ENCODE assay signal across 7 cellular contexts in genomic region chr6:42075159-42075838, GRCh38. TPM values are rescaled to one million over a fixed set of nuclear protein-coding genes. Genes with fewer than 3 reads are reported as not detected.
A peak's percentile ranks its signal among the peaks of the same experiment; 100 is the strongest.
DNase-seq lines count a peak whose midpoint lies in the region; ATAC-seq, FAIRE-seq and TF ChIP-seq lines count a peak whose summit lies in the region.

No MANE protein-coding gene starts in this region.

- CTCF ChIA-PET in K562 (lab: Yijun Ruan, JAX; ENCODE audit: low intra/inter-chr PET ratio) = interaction anchor here (0.7 to 5.3 kb wide), 11 partner anchors 10 to 824 kb away, joined by 3 to 77 read pairs (median 6); partner anchors contain the start of gene MRPS10

- DNase-seq in NCI-H2029 (lab: John Stamatoyannopoulos, UW) (peak; percentile 82), K562 (ENCODE audit: extremely low read depth in 1 of 4, low spot score in 3 of 4) (peak; percentile 70 to 86 (median 77)), immature natural killer cell (peak; percentile 16 to 27 (median 23))
- peak; percentile 38 to 58 (median 44) for DNase-seq in stimulated activated CD4-positive, alpha-beta T cell treated with anti-CD3 and anti-CD28 coated beads, Interleukin-1b, Interleukin-23, amount 100 ng/mL, for 24 hours (ENCODE audit: low read depth in 4 of 4, low spot score in 1 of 4)

- H3K4me3 Mint-ChIP-seq in immature natural killer cell = no peak overlapping the region

- no peak overlapping the region for H3K27ac ChIP-seq in K562 (ENCODE audit: extremely low read depth, low read depth, low read length)

- no peak overlapping the region for H3K4me3 ChIP-seq in K562

- H2AFZ ChIP-seq in K562 (ENCODE audit: low read depth, low read length) = no peak overlapping the region

- no TSS peak for BruUV-seq in K562 (replicated peaks; lab: Mats Ljungman, UMichigan)

- no peaks in the 10 kb centered on the region for H4K20me1 ChIP-seq in K562 (replicated peaks; ENCODE audit: control insufficient read depth, insufficient read depth, low read length)

- 19% methylated on average over 6 of the region's 7 CpGs for WGBS in K562 (ENCODE audit: insufficient coverage, low coverage, missing lambda C conversion rate)

- peaks cover 77% of the 10 kb centered on the region for H3K36me3 ChIP-seq in K562 (ENCODE audit: control insufficient read depth, insufficient read depth, low read length)

- H3K36me3 Mint-ChIP-seq in immature natural killer cell = peaks cover 16 to 27% (median 26%) of the 10 kb centered on the region in 3 donors

- H3K27ac Mint-ChIP-seq in immature natural killer cell = peak overlapping the region in 2 of 6 donors; percentile 58 to 64

- TF ChIP-seq CTCF in GM12874 (IDR thresholded peaks at IDR 0.05; ENCODE audit: insufficient read depth, low read depth, low read length) = peak; percentile 42; the same call in 1 of the 2 replicates
- peak; percentile 94 to 98 (median 95) for TF ChIP-seq CTCF in K562 (IDR thresholded peaks at IDR 0.05 in 2 of 3, conservative IDR thresholded peaks at IDR 0.05 in 1 of 3; ENCODE audit: insufficient read depth in 2 of 3, low read depth in 1 of 3, low read length in 3 of 3)

- peak; percentile 99 for TF ChIP-seq RAD21 in K562 (CRISPR knock-in tag; conservative IDR thresholded peaks at IDR 0.05 in 1 of 2, IDR thresholded peaks at IDR 0.05 in 1 of 2)

- H3K4me2 ChIP-seq in K562 (ENCODE audit: insufficient read depth, low read length) = no peak overlapping the region

- H3K9ac ChIP-seq in K562 (ENCODE audit: insufficient read depth in 1 of 2, low read depth in 2 of 2, low read length in 2 of 2) = no peak overlapping the region

- intact Hi-C loops in K562 (cut with micrococcal nuclease) = loop anchor here (1.0 to 2.0 kb wide), 5 partner anchors 29 to 155 kb away; no protein-coding TSS in a partner anchor

- no peaks in the 10 kb centered on the region for H3K27me3 ChIP-seq in K562 (ENCODE audit: control insufficient read depth in 2 of 2, insufficient read depth in 2 of 2, low read length in 2 of 2)

- no peaks in the 10 kb centered on the region for H3K79me2 ChIP-seq in K562 (ENCODE audit: control insufficient read depth, insufficient read depth, low read length)

- ATAC-seq in K562 (peak; percentile 90), HG02678 (IDR thresholded peaks at IDR 0.05; ENCODE audit: unreplicated experiment) (no peak)

- in situ Hi-C loops in K562 (cut with MboI) = loop anchor here (5.0 kb wide), 2 partner anchors 87 to 142 kb away; partner anchors contain the start of gene MRPS10

- H3K9me3 ChIP-seq in K562 (replicated peaks; ENCODE audit: control insufficient read depth, insufficient read depth, low read depth, low read length) = no peaks in the 10 kb centered on the region

- TF ChIP-seq POLR2A in K562 (conservative IDR thresholded peaks at IDR 0.05) = no peak

- POLR2A ChIA-PET in K562 (lab: Yijun Ruan, JAX) = no interaction called here

- H3K9me3 Mint-ChIP-seq in immature natural killer cell = no peaks in the 10 kb centered on the region

- FAIRE-seq in TTC549 (lab: Jason Lieb, UNC) = peak; percentile 36
- peak; percentile 92 for FAIRE-seq in K562 (lab: Jason Lieb, UNC)

- no peak for TF ChIP-seq EP300 in K562 (IDR thresholded peaks at IDR 0.05; ENCODE audit: low read length)

- H3K27me3 Mint-ChIP-seq in immature natural killer cell (ENCODE audit: low read depth in 3 of 3) = peaks cover 0 to 2% (median 0%) of the 10 kb centered on the region in 3 donors

- H3K9me1 ChIP-seq in K562 (ENCODE audit: control insufficient read depth, insufficient read depth, low read length) = no peaks in the 10 kb centered on the region

- no peaks in the 10 kb centered on the region for H3K4me1 ChIP-seq in K562 (replicated peaks in 1 of 2; ENCODE audit: control insufficient read depth in 2 of 2, insufficient read depth in 2 of 2, low read length in 2 of 2)

- H3K4me1 Mint-ChIP-seq in immature natural killer cell = peaks cover 0 to 2% of the 10 kb centered on the region in 2 donors

TF ChIP-seq in K562, 482 proteins besides CTCF, POLR2A, EP300 and RAD21 (continues in another document):
- TF ChIP-seq KLF16 (IDR thresholded peaks at IDR 0.05) (peak; percentile 36; the same call in 1 of the 2 replicates), PCBP2 (IDR thresholded peaks at IDR 0.05; ENCODE audit: low read depth, low read length, poor library complexity, severe bottlenecking) (no peak), ATF6 (CRISPR knock-in tag; IDR thresholded peaks at IDR 0.05) (no peak), STAG1 (CRISPR knock-in tag; IDR thresholded peaks at IDR 0.05; ENCODE audit: borderline replicate concordance) (peak; percentile 75; the same call in 1 of the 2 replicates), SREBF1 (IDR thresholded peaks at IDR 0.05; ENCODE audit: borderline replicate concordance, low read depth, low read length) (no peak), DEAF1 (CRISPR knock-in tag; IDR thresholded peaks at IDR 0.05) (peak; percentile 98), SMC3 (conservative IDR thresholded peaks at IDR 0.05; ENCODE audit: insufficient read depth, low read depth, low read length) (peak; percentile 99), SPI1 (IDR thresholded peaks at IDR 0.05; ENCODE audit: borderline replicate concordance, low read depth, low read length) (0 out of 2 replicates have a peak, but pooled peaks have one; percentile 1), ATF7 (IDR thresholded peaks at IDR 0.05) (no peak), YY1 (IDR thresholded peaks at IDR 0.05; ENCODE audit: borderline replicate concordance in 1 of 3, control insufficient read depth in 1 of 3, extremely low read depth in 1 of 3, insufficient read depth in 3 of 3, insufficient read length in 1 of 3, insufficient replicate concordance in 2 of 3, low read depth in 1 of 3, low read length in 2 of 3) (peak in 1 of 3 experiments; percentile 33), ZNF316 (IDR thresholded peaks at IDR 0.05) (peak; percentile 95), MAZ (CRISPR knock-in tag; conservative IDR thresholded peaks at IDR 0.05 in 1 of 2, IDR thresholded peaks at IDR 0.05 in 1 of 2) (peak in 1 of 2 experiments; percentile 60; a peak in 2 of 4 replicates)

RNA-seq across cellular contexts. Expression of gene TAF8, which starts 25.0 kb away (rescaled TPM):
- total RNA-seq in K562 (2011; cell fraction: chromatin; rRNA removed; ENCODE audit: low replicate concordance) = 128 and 137 TPM in 2 replicates
- total RNA-seq in K562 (2011; cell fraction: nucleolus; rRNA removed) = 89.7 and 95.9 TPM in 2 replicates
- total RNA-seq in K562 (2011; cell fraction: nucleoplasm; rRNA removed) = 111 and 145 TPM in 2 replicates
- total RNA-seq in K562 (2014; rRNA removed) = 37.8 and 45.6 TPM in 2 replicates
- 41.0 and 43.8 TPM in 2 replicates for total RNA-seq in K562 (2014; rRNA removed; fragmentation: Illumina TruSeq; extraction: Trizol)
- 29.4 and 32.3 TPM in 2 replicates for total RNA-seq in K562 (2015; rRNA removed; fragmentation: Illumina TruSeq; extraction: Trizol)
- total RNA-seq in K562 (2021) = 49.1 and 51.4 TPM in 2 replicates
- polyA plus RNA-seq in K562 (2011; rRNA removed) = 52.8 and 57.2 TPM in 2 replicates
- 58.0 and 76.8 TPM in 2 replicates for polyA plus RNA-seq in K562 (2011; cell fraction: cytosol; rRNA removed)
- 33.2 and 40.6 TPM in 2 replicates for polyA plus RNA-seq in K562 (2011; cell fraction: nucleus; rRNA removed)
- 24.5 and 33.6 TPM in 2 replicates for polyA plus RNA-seq in K562 (2012)
- polyA plus RNA-seq in K562 (2014; fragmentation: Illumina TruSeq; extraction: Trizol) = 49.2 and 52.6 TPM in 2 replicates
- polyA plus RNA-seq in K562 (2014; fragmentation: Nextera tagmentation; extraction: Ambion mirVana) = 10 to 100 TPM; 58.9 to 84.0 TPM
- 57.1 and 60.3 TPM in 2 replicates for polyA plus RNA-seq in K562 (2014; rRNA removed)
- polyA minus RNA-seq in K562 (2011; rRNA and poly(A)+ RNA removed) = 89.5 and 117 TPM in 2 replicates
- polyA minus RNA-seq in K562 (2011; cell fraction: cytosol; rRNA and poly(A)+ RNA removed) = 30.9 and 35.3 TPM in 2 replicates
- 37.0 and 60.9 TPM in 2 replicates for polyA minus RNA-seq in K562 (2011; cell fraction: nucleus; rRNA and poly(A)+ RNA removed)
- polyA plus RNA-seq in immature natural killer cell = 10 to 100 TPM in 2 of 3 donors, 1 to 10 TPM in 1; 8.5 to 23.0 (median 14.6) TPM

Comparison
In these comparisons a context has a peak if more than half of its experiments do, and no peak if none do; other contexts are left out.
1. DNase-seq: peak in every context shown above with its lines; median percentile 82 in NCI-H2029; 77 in K562; 44 in stimulated activated CD4-positive, alpha-beta T cell treated with anti-CD3 and anti-CD28 coated beads, Interleukin-1b, Interleukin-23, amount 100 ng/mL, for 24 hours; 23 in immature natural killer cell.